17 cellular contexts compared by ENCODE assay signal in genomic region chrX:40834225-40834624, GRCh38.
DNase-seq lines count a peak whose midpoint lies in the region; TF ChIP-seq lines count a peak whose summit lies in the region.
"Had no signal": no experiment of that assay in that cellular context is flagged by ENCODE, and none has a peak within 500 bp of the region (broad histone marks: within the 10 kb centered on the region; RNA-seq: fewer than 3 reads in every experiment).

No MANE protein-coding gene starts in this region.

- H3K9me3 Mint-ChIP-seq in activated naive CD8-positive, alpha-beta T cell treated with anti-CD3 and anti-CD28 coated beads for 36 hours, result no peaks in the 10 kb centered on the region
- H3K9me3 Mint-ChIP-seq: CD4-positive, alpha-beta T cell; HFFc6 had no signal

- intact Hi-C loops in testis (cut with DNase I; ENCODE audit: low total_unique reads), result no loop called here

- H3K4me3 Mint-ChIP-seq in activated naive CD8-positive, alpha-beta T cell treated with anti-CD3 and anti-CD28 coated beads for 36 hours, result no peak overlapping the region
- H3K4me3 Mint-ChIP-seq: CD14-positive monocyte; CD4-positive, alpha-beta T cell; CD8-positive, alpha-beta memory T cell; GM23338; HFFc6 had no signal

- H4K20me1 ChIP-seq in BLaER1 treated with 17β-estradiol and CSF1 and Interleukin-3, amounts not matched to agents 10 nM and 100 nM, result no peaks in the 10 kb centered on the region

- 54 to 77% methylated on average over 18 to 22 of the region's 33 CpGs for WGBS in testis, 2 donors

- peaks cover under 1 to 11% (median 5%) of the 10 kb centered on the region in 11 experiments; a peak in 12 of 22 replicates for H3K9me3 ChIP-seq in BLaER1 treated with 17β-estradiol and CSF1 and Interleukin-3, amounts not matched to agents 10 nM and 100 nM (replicated peaks in 1 of 11)
- no peaks in the 10 kb centered on the region for H3K9me3 ChIP-seq in testis

- no peak overlapping the region for H3K4me3 ChIP-seq in BLaER1 treated with 17β-estradiol and CSF1 and Interleukin-3, amounts not matched to agents 10 nM and 100 nM
- H3K4me3 ChIP-seq in H7 (ENCODE audit: insufficient read depth, low read depth, low read length) (no peak overlapping the region), fibroblast of villous mesenchyme (ENCODE audit: low read depth, low read length) (peak overlapping the region; percentile 67), testis (peak overlapping the region; percentile 39 to 40)
- H3K4me3 ChIP-seq: GM23338, HAP-1 had no signal

- H3K9ac ChIP-seq in BLaER1 treated with 17β-estradiol and CSF1 and Interleukin-3, amounts not matched to agents 10 nM and 100 nM, result no peak overlapping the region

- no peaks in the 10 kb centered on the region for H3K36me3 ChIP-seq in BLaER1 treated with 17β-estradiol and CSF1 and Interleukin-3, amounts not matched to agents 10 nM and 100 nM
- no peaks in the 10 kb centered on the region for H3K36me3 ChIP-seq in H7 (replicated peaks; ENCODE audit: control insufficient read depth, insufficient read depth, low read length)
- no peaks in the 10 kb centered on the region for H3K36me3 ChIP-seq in testis (ENCODE audit: low read depth, missing control alignments)
- H3K36me3 ChIP-seq: HAP-1 had no signal

- H3K27ac Mint-ChIP-seq in activated naive CD8-positive, alpha-beta T cell treated with anti-CD3 and anti-CD28 coated beads for 36 hours, result no peak overlapping the region
- H3K27ac Mint-ChIP-seq: CD14-positive monocyte; CD4-positive, alpha-beta T cell; CD8-positive, alpha-beta memory T cell; GM23338; HFFc6 had no signal

- no peak overlapping the region for H3K27ac ChIP-seq in BLaER1 treated with 17β-estradiol and CSF1 and Interleukin-3, amounts not matched to agents 10 nM and 100 nM
- no peak overlapping the region for H3K27ac ChIP-seq in testis

- peaks cover 0 to 47% (median 25%) of the 10 kb centered on the region in 10 experiments; a peak in 14 of 20 replicates for H3K4me1 ChIP-seq in BLaER1 treated with 17β-estradiol and CSF1 and Interleukin-3, amounts not matched to agents 10 nM and 100 nM
- H3K4me1 ChIP-seq in testis, result no peaks in the 10 kb centered on the region
- H3K4me1 ChIP-seq: HAP-1 had no signal

- H3K27me3 Mint-ChIP-seq in activated naive CD8-positive, alpha-beta T cell treated with anti-CD3 and anti-CD28 coated beads for 36 hours, result no peaks in the 10 kb centered on the region
- H3K27me3 Mint-ChIP-seq: CD4-positive, alpha-beta T cell had no signal

- TF ChIP-seq CTCF in fibroblast of villous mesenchyme (IDR thresholded peaks at IDR 0.05; ENCODE audit: insufficient read depth, low read depth, low read length) (no peak), testis (IDR thresholded peaks at IDR 0.05) (no peak)

- no peaks in the 10 kb centered on the region for H3K36me3 Mint-ChIP-seq in activated naive CD8-positive, alpha-beta T cell treated with anti-CD3 and anti-CD28 coated beads for 36 hours
- H3K36me3 Mint-ChIP-seq: CD14-positive monocyte; CD8-positive, alpha-beta memory T cell had no signal

- peaks cover 5 to 34% (median 22%) of the 10 kb centered on the region in 11 experiments; a peak in 14 of 22 replicates for H3K27me3 ChIP-seq in BLaER1 treated with 17β-estradiol and CSF1 and Interleukin-3, amounts not matched to agents 10 nM and 100 nM
- H3K27me3 ChIP-seq in H7 (ENCODE audit: control insufficient read depth, insufficient read depth, low read length) (no peaks in the 10 kb centered on the region), testis (no peaks in the 10 kb centered on the region)

- H3K4me1 Mint-ChIP-seq in activated naive CD8-positive, alpha-beta T cell treated with anti-CD3 and anti-CD28 coated beads for 36 hours, result no peaks in the 10 kb centered on the region
- H3K4me1 Mint-ChIP-seq: CD14-positive monocyte; CD8-positive, alpha-beta memory T cell had no signal

- DNase-seq in H7, result peak; percentile 32
- peak; percentile 76 for DNase-seq in fibroblast of villous mesenchyme (ENCODE audit: low read depth)
- DNase-seq in testis, result peak; percentile 65
- no peak for DNase-seq in stimulated activated CD4-positive, alpha-beta T cell treated with anti-CD3 and anti-CD28 coated beads, Interleukin-4, amount 100 ng/mL, for 4 hours
- no peak for DNase-seq in activated CD4-positive, alpha-beta T cell treated with anti-CD3 and anti-CD28 coated beads for 4 hours
- no peak for DNase-seq in activated naive CD8-positive, alpha-beta T cell treated with anti-CD3 and anti-CD28 coated beads for 36 hours
- DNase-seq: CD4-positive, alpha-beta T cell; CD8-positive, alpha-beta memory T cell; DMS 273 treated with DMSO at 0.1 percent for 48 hours; DMS79; EL; GF-D8; HFFc6 had no signal

- no peak for TF ChIP-seq POLR2A in testis (IDR thresholded peaks at IDR 0.05)

- H3K4me2 ChIP-seq in BLaER1 treated with 17β-estradiol and CSF1 and Interleukin-3, amounts not matched to agents 10 nM and 100 nM, result peak overlapping the region; percentile 46 to 65 (median 57); a peak in 17 of 22 replicates
- H3K4me2 ChIP-seq: GM23338 had no signal

Comparison
In these comparisons a context has a peak if more than half of its experiments do, and no peak if none do; other contexts are left out.
1. H3K4me3 ChIP-seq: peak in fibroblast of villous mesenchyme (single experiment) and testis (2 of 2); none in BLaER1 treated with 17β-estradiol and CSF1 and Interleukin-3, amounts not matched to agents 10 nM and 100 nM (0 of 10) and H7 (single experiment).
2. DNase-seq: peak in H7 (single experiment), fibroblast of villous mesenchyme (single experiment) and testis (single experiment); none in stimulated activated CD4-positive, alpha-beta T cell treated with anti-CD3 and anti-CD28 coated beads, Interleukin-4, amount 100 ng/mL, for 4 hours (0 of 2), activated CD4-positive, alpha-beta T cell treated with anti-CD3 and anti-CD28 coated beads for 4 hours (0 of 2) and activated naive CD8-positive, alpha-beta T cell treated with anti-CD3 and anti-CD28 coated beads for 36 hours (single experiment).